8 cellular contexts compared by ENCODE assay signal in genomic region chr1:45009956-45010854, GRCh38. TPM values are rescaled to one million over a fixed set of nuclear protein-coding genes. Genes with fewer than 3 reads are reported as not detected.
DNase-seq lines count a peak whose midpoint lies in the region; ATAC-seq and TF ChIP-seq lines count a peak whose summit lies in the region.

No MANE protein-coding gene starts in this region.

- DNase-seq in GM10266 (ENCODE audit: extremely low spot score) (peak; percentile 8), NCI-H2171 (lab: John Stamatoyannopoulos, UW) (peak; percentile 57), hepatic stellate cell (ENCODE audit: low spot score) (peak; percentile 42), skeletal muscle cell (ENCODE audit: low read depth) (no peak), occipital lobe (lab: John Stamatoyannopoulos, UW) (no peak)
- peak; percentile 60 for DNase-seq in activated naive CD4-positive, alpha-beta T cell treated with anti-CD3 and anti-CD28 coated beads, Interleukin-2, amount 10 ng/mL, durations not matched to agents 7 days and 5 days

- ATAC-seq in GM19397 (IDR thresholded peaks at IDR 0.05; ENCODE audit: unreplicated experiment) = no peak
- no peak for ATAC-seq in GM21515 (IDR thresholded peaks at IDR 0.05; ENCODE audit: unreplicated experiment)

- TF ChIP-seq CTCF in GM10266 (IDR thresholded peaks at IDR 0.05; ENCODE audit: control insufficient read depth, insufficient read depth, low read depth, missing control alignments) = no peak

- peaks cover 42% of the 10 kb centered on the region for H3K4me1 Mint-ChIP-seq in activated naive CD4-positive, alpha-beta T cell treated with anti-CD3 and anti-CD28 coated beads, Interleukin-2, amount 10 ng/mL, durations not matched to agents 7 days and 5 days

- H3K27ac Mint-ChIP-seq in activated naive CD4-positive, alpha-beta T cell treated with anti-CD3 and anti-CD28 coated beads, Interleukin-2, amount 10 ng/mL, durations not matched to agents 7 days and 5 days = peak overlapping the region; percentile 77

- H3K27me3 Mint-ChIP-seq in activated naive CD4-positive, alpha-beta T cell treated with anti-CD3 and anti-CD28 coated beads, Interleukin-2, amount 10 ng/mL, durations not matched to agents 7 days and 5 days = no peaks in the 10 kb centered on the region

- H3K4me3 Mint-ChIP-seq in activated naive CD4-positive, alpha-beta T cell treated with anti-CD3 and anti-CD28 coated beads, Interleukin-2, amount 10 ng/mL, durations not matched to agents 7 days and 5 days = peak overlapping the region; percentile 74

- peaks cover 21% of the 10 kb centered on the region for H3K36me3 Mint-ChIP-seq in activated naive CD4-positive, alpha-beta T cell treated with anti-CD3 and anti-CD28 coated beads, Interleukin-2, amount 10 ng/mL, durations not matched to agents 7 days and 5 days

- peak overlapping the region; percentile 97 for H3K4me3 ChIP-seq in skeletal muscle cell (ENCODE audit: low read depth, low read length)

- no peaks in the 10 kb centered on the region for H3K9me3 Mint-ChIP-seq in activated naive CD4-positive, alpha-beta T cell treated with anti-CD3 and anti-CD28 coated beads, Interleukin-2, amount 10 ng/mL, durations not matched to agents 7 days and 5 days

- CTCF ChIA-PET in activated naive CD4-positive, alpha-beta T cell treated with anti-CD3 and anti-CD28 coated beads, Interleukin-2, amount 10 ng/mL, durations not matched to agents 7 days and 5 days (lab: Charles Lee) = interaction anchor here (0.5 to 12.4 kb wide), 12 partner anchors 22 to 483 kb away, joined by 3 to 386 read pairs (median 4); partner anchors contain the start of genes BEST4, PTCH2 and TESK2

RNA-seq across cellular contexts. Expression of gene HECTD3, which starts 0.9 kb away (rescaled TPM):
- 17.6 TPM for total RNA-seq in occipital lobe

RNA-seq across cellular contexts. Expression of gene UROD, which starts 1.8 kb away (rescaled TPM):
- total RNA-seq in occipital lobe = 61.8 TPM

RNA-seq across cellular contexts. Expression of gene EIF2B3, which starts 23.8 kb away (rescaled TPM):
- 33.1 TPM for total RNA-seq in occipital lobe

Comparison
In these comparisons a context has a peak if more than half of its experiments do, and no peak if none do; other contexts are left out.
1. DNase-seq: peak in GM10266 (single experiment), NCI-H2171 (single experiment), activated naive CD4-positive, alpha-beta T cell treated with anti-CD3 and anti-CD28 coated beads, Interleukin-2, amount 10 ng/mL, durations not matched to agents 7 days and 5 days (single experiment) and hepatic stellate cell (single experiment); none in skeletal muscle cell (single experiment) and occipital lobe (single experiment).